Comparison of ENCODE assay signal across 1 cellular context in genomic region chr2:85323988-85324367, GRCh38.
TF ChIP-seq lines count a peak whose summit lies in the region.

No MANE protein-coding gene starts in this region.

TF ChIP-seq in HepG2, 621 proteins besides CTCF, POLR2A, EP300 and RAD21:
- TF ChIP-seq SAFB2 (CRISPR knock-in tag; IDR thresholded peaks at IDR 0.05; ENCODE audit: borderline replicate concordance, low read depth), result 0 out of 2 replicates have a peak, but pooled peaks have one; percentile 1
- peak; percentile 36; the same call in 1 of the 2 replicates for TF ChIP-seq ZNF703 (CRISPR knock-in tag; IDR thresholded peaks at IDR 0.05; ENCODE audit: borderline replicate concordance)
- TF ChIP-seq TEAD3 (CRISPR knock-in tag; optimal IDR thresholded peaks at IDR 0.05; ENCODE audit: borderline replicate concordance), result peak; percentile 1
- TF ChIP-seq ZNF780A (CRISPR knock-in tag; IDR thresholded peaks at IDR 0.05), result peak; percentile 43; the same call in 1 of the 2 replicates
- 0 out of 2 replicates have a peak, but pooled peaks have one; percentile 11 for TF ChIP-seq BORCS8-MEF2B (CRISPR knock-in tag; IDR thresholded peaks at IDR 0.05)
- peak; percentile 75; the same call in 1 of the 2 replicates for TF ChIP-seq EED (CRISPR knock-in tag; IDR thresholded peaks at IDR 0.05)
- TF ChIP-seq, protein P1, sequence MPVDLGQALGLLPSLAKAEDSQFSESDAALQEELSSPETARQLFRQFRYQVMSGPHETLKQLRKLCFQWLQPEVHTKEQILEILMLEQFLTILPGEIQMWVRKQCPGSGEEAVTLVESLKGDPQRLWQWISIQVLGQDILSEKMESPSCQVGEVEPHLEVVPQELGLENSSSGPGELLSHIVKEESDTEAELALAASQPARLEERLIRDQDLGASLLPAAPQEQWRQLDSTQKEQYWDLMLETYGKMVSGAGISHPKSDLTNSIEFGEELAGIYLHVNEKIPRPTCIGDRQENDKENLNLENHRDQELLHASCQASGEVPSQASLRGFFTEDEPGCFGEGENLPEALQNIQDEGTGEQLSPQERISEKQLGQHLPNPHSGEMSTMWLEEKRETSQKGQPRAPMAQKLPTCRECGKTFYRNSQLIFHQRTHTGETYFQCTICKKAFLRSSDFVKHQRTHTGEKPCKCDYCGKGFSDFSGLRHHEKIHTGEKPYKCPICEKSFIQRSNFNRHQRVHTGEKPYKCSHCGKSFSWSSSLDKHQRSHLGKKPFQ (CRISPR knock-in tag; IDR thresholded peaks at IDR 0.05; ENCODE audit: insufficient replicate concordance), result peak; percentile 10
- TF ChIP-seq ZNF225 (CRISPR knock-in tag; IDR thresholded peaks at IDR 0.05), result 0 out of 2 replicates have a peak, but pooled peaks have one; percentile 50
- 0 out of 2 replicates have a peak, but pooled peaks have one; percentile 25 for TF ChIP-seq ZNF776 (CRISPR knock-in tag; IDR thresholded peaks at IDR 0.05)
- TF ChIP-seq ZNF589 (CRISPR knock-in tag; conservative IDR thresholded peaks at IDR 0.05), result 0 out of 2 replicates have a peak, but pooled peaks have one; percentile 41
TF ChIP-seq in HepG2: peak in this region for 10; not testable (repeated sequence) for 611.
